ENCODE assay signal across 1 cellular context in the genomic region with DNA sequence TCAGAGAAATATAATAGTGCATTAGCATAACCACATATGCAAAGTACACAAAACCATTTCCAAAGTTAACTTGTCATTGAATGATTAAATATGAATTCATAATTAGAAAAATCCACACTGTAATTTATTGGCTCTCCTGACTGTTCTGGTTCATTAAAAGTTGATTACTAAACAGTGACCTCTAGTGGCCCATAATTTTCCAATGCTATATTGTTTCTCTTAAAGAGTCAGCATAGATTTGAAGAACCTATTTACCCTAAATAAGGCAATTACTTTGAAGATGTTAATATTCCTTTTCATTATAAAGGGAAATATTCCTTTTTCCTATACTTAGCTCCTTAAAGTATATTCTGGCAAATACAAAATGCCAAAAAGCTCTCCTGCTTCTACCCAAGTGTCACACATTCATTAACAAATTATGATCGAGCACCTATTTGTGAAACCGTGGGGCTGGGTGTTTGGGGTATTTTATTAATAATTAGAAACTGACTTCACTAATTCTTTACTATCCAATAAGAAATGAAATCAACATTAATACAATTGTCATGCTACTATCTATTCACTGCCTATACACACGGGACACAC.
TF ChIP-seq lines count a peak whose summit lies in the region.

No MANE protein-coding gene starts in this region.

TF ChIP-seq in SK-N-SH treated with all-trans-retinoic acid at 6 μM for 48 hours, 23 proteins besides CTCF, POLR2A, EP300 and RAD21 (continued from another document):
- TF ChIP-seq, protein P1, sequence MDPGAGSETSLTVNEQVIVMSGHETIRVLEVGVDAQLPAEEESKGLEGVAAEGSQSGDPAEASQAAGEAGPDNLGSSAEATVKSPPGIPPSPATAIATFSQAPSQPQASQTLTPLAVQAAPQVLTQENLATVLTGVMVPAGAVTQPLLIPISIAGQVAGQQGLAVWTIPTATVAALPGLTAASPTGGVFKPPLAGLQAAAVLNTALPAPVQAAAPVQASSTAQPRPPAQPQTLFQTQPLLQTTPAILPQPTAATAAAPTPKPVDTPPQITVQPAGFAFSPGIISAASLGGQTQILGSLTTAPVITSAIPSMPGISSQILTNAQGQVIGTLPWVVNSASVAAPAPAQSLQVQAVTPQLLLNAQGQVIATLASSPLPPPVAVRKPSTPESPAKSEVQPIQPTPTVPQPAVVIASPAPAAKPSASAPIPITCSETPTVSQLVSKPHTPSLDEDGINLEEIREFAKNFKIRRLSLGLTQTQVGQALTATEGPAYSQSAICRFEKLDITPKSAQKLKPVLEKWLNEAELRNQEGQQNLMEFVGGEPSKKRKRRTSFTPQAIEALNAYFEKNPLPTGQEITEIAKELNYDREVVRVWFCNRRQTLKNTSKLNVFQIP (CRISPR knock-in tag; IDR thresholded peaks at IDR 0.05; ENCODE audit: borderline replicate concordance, low read depth) = no peak
- TF ChIP-seq ZNF565 (CRISPR knock-in tag; conservative IDR thresholded peaks at IDR 0.05; ENCODE audit: low read depth) (no peak), CSRNP3 (CRISPR knock-in tag; IDR thresholded peaks at IDR 0.05) (no peak), ZNF70 (CRISPR knock-in tag; IDR thresholded peaks at IDR 0.05) (no peak), GLIS3 (CRISPR knock-in tag; IDR thresholded peaks at IDR 0.05) (no peak), ZFP30 (CRISPR knock-in tag; IDR thresholded peaks at IDR 0.05) (no peak), PPARA (CRISPR knock-in tag; IDR thresholded peaks at IDR 0.05; ENCODE audit: borderline replicate concordance) (no peak)
